22 cellular contexts compared by ENCODE assay signal in the genomic region with DNA sequence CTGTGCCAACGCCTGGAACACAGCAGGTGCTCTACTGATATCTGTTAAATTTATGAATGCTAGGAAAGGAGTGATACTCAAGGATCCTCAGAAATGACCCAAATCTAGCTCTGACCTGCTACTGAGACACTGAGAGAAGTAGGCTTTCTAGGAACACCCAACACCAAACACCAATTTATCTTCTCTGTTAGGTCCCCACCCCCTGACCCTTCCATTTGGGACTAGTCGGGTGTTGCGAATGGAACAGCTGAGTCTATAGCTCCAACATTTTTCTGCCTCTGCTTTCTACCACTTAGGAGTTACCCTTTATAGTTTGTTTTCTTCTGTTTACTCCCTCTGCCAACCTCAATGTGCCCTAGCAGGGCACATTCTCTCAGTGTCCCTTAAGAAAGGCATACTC. TPM values are rescaled to one million over a fixed set of nuclear protein-coding genes. Genes with fewer than 3 reads are reported as not detected.
DNase-seq lines count a peak whose midpoint lies in the region; ATAC-seq and TF ChIP-seq lines count a peak whose summit lies in the region.
"Had no signal": no experiment of that assay in that cellular context is flagged by ENCODE, and none has a peak within 500 bp of the region (broad histone marks: within the 10 kb centered on the region; RNA-seq: fewer than 3 reads in every experiment).

No MANE protein-coding gene starts in this region.

- H3K23me2 ChIP-seq in H9 (ENCODE audit: insufficient read length, low read depth, low read length, poor library complexity, severe bottlenecking), result no peaks in the 10 kb centered on the region

- no peak overlapping the region for H3K27ac ChIP-seq in H9 (ENCODE audit: insufficient read length, low read depth, low read length)
- H3K27ac ChIP-seq in thyroid gland, result no peak overlapping the region
- H3K27ac ChIP-seq: epithelial cell of prostate, heart left ventricle, left lung had no signal

- H3K4me1 ChIP-seq in H9 (ENCODE audit: insufficient read depth, low read length) (peaks cover 1% of the 10 kb centered on the region; the same call in 1 of the 2 replicates), thyroid gland (no peaks in the 10 kb centered on the region)

- no peak overlapping the region for H3K14ac ChIP-seq in H9 (ENCODE audit: insufficient read depth, low read length)

- H3K79me1 ChIP-seq in H9 (ENCODE audit: insufficient read depth, low read depth, low read length, poor library complexity, severe bottlenecking), result peaks cover 6% of the 10 kb centered on the region

- H2BK20ac ChIP-seq in H9 (ENCODE audit: low read depth, low read length, poor library complexity, severe bottlenecking), result no peak overlapping the region

- H3K36me3 Mint-ChIP-seq in activated CD4-positive, alpha-beta T cell treated with anti-CD3 and anti-CD28 coated beads for 36 hours (ENCODE audit: low read depth), result peaks cover 12% of the 10 kb centered on the region
- no peaks in the 10 kb centered on the region; a peak in 1 of 7 replicates for H3K36me3 Mint-ChIP-seq in H9 (ENCODE audit: insufficient read depth in 1 of 3, low read depth in 3 of 3)
- peaks cover 20% of the 10 kb centered on the region for H3K36me3 Mint-ChIP-seq in activated naive CD8-positive, alpha-beta T cell treated with anti-CD3 and anti-CD28 coated beads for 36 hours
- no peaks in the 10 kb centered on the region for H3K36me3 Mint-ChIP-seq in natural killer cell

- no peak overlapping the region for H3K4me2 ChIP-seq in H9 (ENCODE audit: insufficient read depth, insufficient read length, low read length)
- H3K4me2 ChIP-seq: neural progenitor cell had no signal

- H2BK5ac ChIP-seq in H9 (ENCODE audit: insufficient read length, low read length), result no peak overlapping the region

- H3K18ac ChIP-seq in H9 (ENCODE audit: insufficient read length, low read depth, low read length), result no peak overlapping the region

- H3K4me1 Mint-ChIP-seq in activated CD4-positive, alpha-beta T cell treated with anti-CD3 and anti-CD28 coated beads for 36 hours, result peaks cover 70% of the 10 kb centered on the region
- H3K4me1 Mint-ChIP-seq in H9 (peaks cover 47 to 56% of the 10 kb centered on the region in 2 experiments), natural killer cell (peaks cover 87 to 90% of the 10 kb centered on the region in 2 donors)
- peaks cover 65% of the 10 kb centered on the region for H3K4me1 Mint-ChIP-seq in activated naive CD8-positive, alpha-beta T cell treated with anti-CD3 and anti-CD28 coated beads for 36 hours

- ATAC-seq in activated CD4-positive, alpha-beta T cell treated with anti-CD3 and anti-CD28 coated beads for 36 hours, result no peak
- ATAC-seq in natural killer cell, result no peak
- no peak for ATAC-seq in GM21576 (IDR thresholded peaks at IDR 0.05; ENCODE audit: unreplicated experiment)
- ATAC-seq: activated CD4-positive, CD25-positive, alpha-beta regulatory T cell treated with anti-CD3 and anti-CD28 coated beads, Interleukin-2, amount 50 U/mL, for 24 hours; heart left ventricle; left lung had no signal

- H3K4me3 Mint-ChIP-seq in activated CD4-positive, alpha-beta T cell treated with anti-CD3 and anti-CD28 coated beads for 36 hours, result no peak overlapping the region
- H3K4me3 Mint-ChIP-seq in H9, result no peak overlapping the region
- no peak overlapping the region for H3K4me3 Mint-ChIP-seq in activated naive CD8-positive, alpha-beta T cell treated with anti-CD3 and anti-CD28 coated beads for 36 hours
- H3K4me3 Mint-ChIP-seq in natural killer cell, result no peak overlapping the region
- H3K4me3 Mint-ChIP-seq: B cell, neural progenitor cell, type B pancreatic cell had no signal

- POLR2A ChIA-PET in activated CD4-positive, alpha-beta T cell treated with anti-CD3 and anti-CD28 coated beads for 36 hours (lab: Charles Lee), result interaction anchor here (0.5 to 0.6 kb wide), 2 partner anchors 56 to 208 kb away, joined by 3 to 5 read pairs; no protein-coding TSS in a partner anchor

- peak overlapping the region; percentile 9 for H3K27ac Mint-ChIP-seq in activated CD4-positive, alpha-beta T cell treated with anti-CD3 and anti-CD28 coated beads for 36 hours
- H3K27ac Mint-ChIP-seq in H9 (peak overlapping the region; percentile 6 to 87 (median 11); a peak in 2 of 7 replicates), natural killer cell (peak overlapping the region; percentile 77 to 85)
- H3K27ac Mint-ChIP-seq in activated naive CD8-positive, alpha-beta T cell treated with anti-CD3 and anti-CD28 coated beads for 36 hours, result peak overlapping the region; percentile 6
- H3K27ac Mint-ChIP-seq: B cell, neural progenitor cell, type B pancreatic cell had no signal

- TF ChIP-seq CTCF in H9 (conservative IDR thresholded peaks at IDR 0.05) (no peak), natural killer cell (IDR thresholded peaks at IDR 0.05) (no peak), thyroid gland (IDR thresholded peaks at IDR 0.05) (no peak)

- no CpG with 5 or more reads among the region's 3 CpGs for WGBS in H9 (ENCODE audit: extremely low coverage, insufficient read length, low lambda C conversion rate)
- WGBS in thyroid gland, 2 donors, result 91 to 96% methylated on average over 3 of the region's 3 CpGs

- no peak overlapping the region for H3K56ac ChIP-seq in H9 (ENCODE audit: insufficient read length, low read depth, low read length)

- no peak overlapping the region for H2AK5ac ChIP-seq in H9 (ENCODE audit: insufficient read length, low read length)

- H3K9ac ChIP-seq in H9 (ENCODE audit: extremely low read depth, insufficient read length, low read length), result no peak overlapping the region
- H3K9ac ChIP-seq: neural progenitor cell had no signal

- H4K8ac ChIP-seq in H9 (replicated peaks; ENCODE audit: insufficient read length, low read depth, low read length), result no peak overlapping the region

- H2BK120ac ChIP-seq in H9 (ENCODE audit: low read depth, low read length, poor library complexity, severe bottlenecking), result no peak overlapping the region

- no peaks in the 10 kb centered on the region for H3K9me3 Mint-ChIP-seq in activated CD4-positive, alpha-beta T cell treated with anti-CD3 and anti-CD28 coated beads for 36 hours (ENCODE audit: low read depth)
- H3K9me3 Mint-ChIP-seq in H9 (no peaks in the 10 kb centered on the region), natural killer cell (no peaks in the 10 kb centered on the region)
- H3K9me3 Mint-ChIP-seq in activated naive CD8-positive, alpha-beta T cell treated with anti-CD3 and anti-CD28 coated beads for 36 hours, result no peaks in the 10 kb centered on the region
- H3K9me3 Mint-ChIP-seq: neural progenitor cell, type B pancreatic cell had no signal

- no peak overlapping the region for H2BK15ac ChIP-seq in H9 (ENCODE audit: low read depth, low read length)

- CTCF ChIA-PET in activated CD4-positive, alpha-beta T cell treated with anti-CD3 and anti-CD28 coated beads for 36 hours (lab: Charles Lee), result no interaction called here

- no peak overlapping the region for H3K4ac ChIP-seq in H9 (ENCODE audit: low read depth, low read length)

- H4K20me1 ChIP-seq in H9 (ENCODE audit: control insufficient read depth, insufficient read depth, insufficient read length), result no peaks in the 10 kb centered on the region

- no peak overlapping the region for H2AFZ ChIP-seq in H9 (ENCODE audit: low read length)
- H2AFZ ChIP-seq: neural progenitor cell had no signal

- peaks cover 8% of the 10 kb centered on the region; the same call in 1 of the 2 replicates for H3K79me2 ChIP-seq in H9 (ENCODE audit: insufficient read depth, low read length)

- no peak for TF ChIP-seq POLR2A in thyroid gland (IDR thresholded peaks at IDR 0.05)

- H3K36me3 ChIP-seq in thyroid gland, result no peaks in the 10 kb centered on the region
- H3K36me3 ChIP-seq: heart left ventricle, left lung, neural progenitor cell had no signal

- H3K23ac ChIP-seq in H9 (ENCODE audit: insufficient read length, low read depth, low read length), result no peak overlapping the region

- no peak overlapping the region for H4K5ac ChIP-seq in H9 (ENCODE audit: insufficient read length, low read depth, low read length)

- H3K9me3 ChIP-seq in H9 (ENCODE audit: control insufficient read depth, low read depth, low read length), result no peaks in the 10 kb centered on the region
- no peaks in the 10 kb centered on the region for H3K9me3 ChIP-seq in thyroid gland
- H3K9me3 ChIP-seq: heart left ventricle, left lung had no signal

- H2BK12ac ChIP-seq in H9 (ENCODE audit: insufficient read length, low read depth, low read length), result no peak overlapping the region

- H3K27me3 Mint-ChIP-seq in activated CD4-positive, alpha-beta T cell treated with anti-CD3 and anti-CD28 coated beads for 36 hours, result no peaks in the 10 kb centered on the region
- H3K27me3 Mint-ChIP-seq in H9 (ENCODE audit: low read depth) (no peaks in the 10 kb centered on the region; the same call in 1 of the 2 replicates), natural killer cell (ENCODE audit: low read depth in 2 of 2) (no peaks in the 10 kb centered on the region)
- no peaks in the 10 kb centered on the region for H3K27me3 Mint-ChIP-seq in activated naive CD8-positive, alpha-beta T cell treated with anti-CD3 and anti-CD28 coated beads for 36 hours
- H3K27me3 Mint-ChIP-seq: B cell, type B pancreatic cell had no signal

- H3K27me3 ChIP-seq in H9 (ENCODE audit: insufficient read depth, low read length) (no peaks in the 10 kb centered on the region), thyroid gland (no peaks in the 10 kb centered on the region)
- H3K27me3 ChIP-seq: heart left ventricle, left lung, neural progenitor cell had no signal

- intact Hi-C loops in activated CD4-positive, alpha-beta T cell treated with anti-CD3 and anti-CD28 coated beads for 36 hours (cut with DNase I, micrococcal nuclease), result no loop called here
- intact Hi-C loops in natural killer cell (cut with micrococcal nuclease) (no loop called here), thyroid gland (cut with DNase I) (no loop called here)

- H3K4me3 ChIP-seq in thyroid gland (replicated peaks in 1 of 3), result no peak overlapping the region
- H3K4me3 ChIP-seq: heart left ventricle, left lung, neural progenitor cell had no signal

- no peak overlapping the region for H4K91ac ChIP-seq in H9 (ENCODE audit: insufficient read length, low read depth, low read length)

- DNase-seq in activated CD4-positive, alpha-beta T cell treated with anti-CD3 and anti-CD28 coated beads for 36 hours, result no peak
- DNase-seq in activated CD4-positive, alpha-beta T cell treated with anti-CD3 and anti-CD28 coated beads, Interleukin-2, amount 50 U/mL, for 4 hours, result no peak
- DNase-seq in H9, result no peak
- DNase-seq in activated naive CD8-positive, alpha-beta T cell treated with anti-CD3 and anti-CD28 coated beads for 36 hours, result no peak
- no peak for DNase-seq in natural killer cell
- no peak for DNase-seq in thyroid gland
- DNase-seq in activated effector memory CD4-positive, alpha-beta T cell treated with anti-CD3 and anti-CD28 coated beads, Interleukin-2, amount 50 U/mL, for 16 hours, result no peak
- DNase-seq: amniotic stem cell; EL; heart left ventricle; left lung; midbrain; MV-4-11; NCI-H1694; NCI-H69; stimulated activated CD4-positive, alpha-beta T cell treated with anti-CD3 and anti-CD28 coated beads, Interleukin-4, amount 100 ng/mL, for 1 hour had no signal

- H3T11ph ChIP-seq in H9 (ENCODE audit: low read length), result no peak overlapping the region

RNA-seq across cellular contexts. Expression of gene CPNE1, which starts 24.0 kb away (rescaled TPM):
- total RNA-seq in activated CD4-positive, alpha-beta T cell treated with anti-CD3 and anti-CD28 coated beads for 36 hours, result 100 to 1,000 TPM; 249 to 258 TPM
- total RNA-seq in H9 (2021), result 152 and 155 TPM in 2 replicates
- 100 to 1,000 TPM; 290 to 304 TPM for total RNA-seq in activated naive CD8-positive, alpha-beta T cell treated with anti-CD3 and anti-CD28 coated beads for 36 hours
- 100 to 1,000 TPM; 298 to 342 (median 334) TPM for total RNA-seq in natural killer cell
- total RNA-seq in thyroid gland, result 100 to 1,000 TPM in 3 of 4 donors, 10 to 100 TPM in 1; 80.6 to 166 (median 131) TPM

RNA-seq across cellular contexts. Expression of gene RBM12, which starts 24.0 kb away (rescaled TPM):
- 100 to 1,000 TPM; 122 to 148 TPM for total RNA-seq in activated CD4-positive, alpha-beta T cell treated with anti-CD3 and anti-CD28 coated beads for 36 hours
- total RNA-seq in H9 (2021) (260 TPM in 2 replicates), natural killer cell (100 to 1,000 TPM in 1 of 3 donors, 10 to 100 TPM in 2; 80.9 to 112 (median 89.4) TPM), thyroid gland (10 to 100 TPM; 30.5 to 44.9 (median 35.7) TPM)
- total RNA-seq in activated naive CD8-positive, alpha-beta T cell treated with anti-CD3 and anti-CD28 coated beads for 36 hours, result 100 to 1,000 TPM; 161 to 169 TPM

RNA-seq across cellular contexts. Expression of gene SPAG4, which starts 25.1 kb away (rescaled TPM):
- 1 to 10 TPM; 6.4 to 6.9 TPM for total RNA-seq in activated CD4-positive, alpha-beta T cell treated with anti-CD3 and anti-CD28 coated beads for 36 hours
- 4.9 and 5.3 TPM in 2 replicates for total RNA-seq in H9 (2021)
- 1 to 10 TPM; 7.8 to 8.0 TPM for total RNA-seq in activated naive CD8-positive, alpha-beta T cell treated with anti-CD3 and anti-CD28 coated beads for 36 hours
- 10 to 100 TPM; 11.2 to 16.2 (median 11.9) TPM for total RNA-seq in natural killer cell
- 1 to 10 TPM; 2.3 to 6.6 (median 5.5) TPM for total RNA-seq in thyroid gland

RNA-seq across cellular contexts. Expression of gene NFS1, which starts 58.4 kb away (rescaled TPM):
- 10 to 100 TPM; 43.2 to 44.6 TPM for total RNA-seq in activated CD4-positive, alpha-beta T cell treated with anti-CD3 and anti-CD28 coated beads for 36 hours
- total RNA-seq in H9 (2021) (24.4 and 26.6 TPM in 2 replicates), natural killer cell (10 to 100 TPM; 11.3 to 20.8 (median 16.0) TPM), thyroid gland (10 to 100 TPM; 21.1 to 45.5 (median 36.3) TPM)
- total RNA-seq in activated naive CD8-positive, alpha-beta T cell treated with anti-CD3 and anti-CD28 coated beads for 36 hours, result 10 to 100 TPM; 37.2 to 38.2 TPM

RNA-seq across cellular contexts. Expression of gene ROMO1, which starts 58.5 kb away (rescaled TPM):
- total RNA-seq in activated CD4-positive, alpha-beta T cell treated with anti-CD3 and anti-CD28 coated beads for 36 hours, result 100 to 1,000 TPM in 1 of 2 experiments, 10 to 100 TPM in 1; 50.4 to 112 TPM
- 204 and 207 TPM in 2 replicates for total RNA-seq in H9 (2021)
- 100 to 1,000 TPM; 121 to 137 TPM for total RNA-seq in activated naive CD8-positive, alpha-beta T cell treated with anti-CD3 and anti-CD28 coated beads for 36 hours
- 10 to 100 TPM; 38.3 to 49.7 (median 40.5) TPM for total RNA-seq in natural killer cell
- total RNA-seq in thyroid gland, result 100 to 1,000 TPM in 3 of 4 donors, 10 to 100 TPM in 1; 64.7 to 402 (median 229) TPM

Comparison
In these comparisons a context has a peak if more than half of its experiments do, and no peak if none do; other contexts are left out.
1. H3K27ac Mint-ChIP-seq: peak in every context shown above with its lines; median percentile 81 in natural killer cell; 11 in H9; 9 in activated CD4-positive, alpha-beta T cell treated with anti-CD3 and anti-CD28 coated beads for 36 hours; 6 in activated naive CD8-positive, alpha-beta T cell treated with anti-CD3 and anti-CD28 coated beads for 36 hours.